ENCODE assay signal across 8 cellular contexts in the genomic region with DNA sequence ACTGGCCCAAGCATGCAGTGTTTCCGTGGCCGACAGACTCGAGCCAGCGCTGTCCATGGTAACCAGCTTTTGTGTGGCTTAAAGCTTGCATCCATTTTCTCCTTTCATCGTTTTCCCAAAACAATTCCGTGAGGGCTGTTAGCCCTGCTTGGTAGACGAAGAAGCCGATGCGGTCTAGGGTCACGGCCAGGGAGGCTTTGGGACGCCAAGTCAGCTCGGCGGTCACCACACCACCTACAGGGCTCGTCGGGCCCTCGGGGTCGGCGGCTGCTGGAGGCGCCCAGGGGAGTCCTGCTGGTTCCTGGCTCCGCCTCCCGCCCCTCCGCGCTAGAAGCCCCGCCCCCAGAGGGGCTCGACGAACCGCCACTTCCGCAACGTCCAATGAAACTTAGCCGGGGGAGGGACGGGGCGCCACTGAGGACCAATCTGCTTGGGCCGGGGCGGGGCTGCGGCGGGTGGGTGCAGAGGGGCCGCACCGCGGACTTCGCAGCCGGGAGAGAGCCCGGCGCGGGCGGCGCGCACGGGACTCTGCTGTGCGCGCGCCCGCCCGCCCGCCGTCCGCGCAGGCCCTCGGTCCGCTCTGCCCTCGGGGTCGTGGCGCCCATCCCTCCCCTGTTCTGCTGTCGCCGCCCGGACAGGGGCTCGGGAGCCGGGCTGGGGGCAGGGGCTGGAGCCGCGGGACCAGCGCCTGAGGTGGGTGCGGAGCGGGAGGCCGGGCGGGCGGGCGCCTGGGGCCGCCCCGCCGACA. TPM values are rescaled to one million over a fixed set of nuclear protein-coding genes. Genes with fewer than 3 reads are reported as not detected.
A peak's percentile ranks its signal among the peaks of the same experiment; 100 is the strongest.
DNase-seq lines count a peak whose midpoint lies in the region; ATAC-seq and TF ChIP-seq lines count a peak whose summit lies in the region.

A gene with protein sequence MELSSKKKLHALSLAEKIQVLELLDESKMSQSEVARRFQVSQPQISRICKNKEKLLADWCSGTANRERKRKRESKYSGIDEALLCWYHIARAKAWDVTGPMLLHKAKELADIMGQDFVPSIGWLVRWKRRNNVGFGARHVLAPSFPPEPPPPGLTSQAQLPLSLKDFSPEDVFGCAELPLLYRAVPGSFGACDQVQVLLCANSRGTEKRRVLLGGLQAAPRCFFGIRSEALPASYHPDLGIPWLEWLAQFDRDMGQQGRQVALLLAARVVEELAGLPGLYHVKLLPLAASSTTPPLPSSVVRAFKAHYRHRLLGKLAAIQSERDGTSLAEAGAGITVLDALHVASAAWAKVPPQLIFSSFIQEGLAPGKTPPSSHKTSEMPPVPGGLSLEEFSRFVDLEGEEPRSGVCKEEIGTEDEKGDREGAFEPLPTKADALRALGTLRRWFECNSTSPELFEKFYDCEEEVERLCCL (plus strand): TSS at position 487 of the 748 bp plus-strand sequence. CDS start 1,058 bp downstream, outside the sequence.

- ATAC-seq in GM19324 (IDR thresholded peaks at IDR 0.05; ENCODE audit: low FRiP score, unreplicated experiment): peak; percentile 89
- peak; percentile 65 for ATAC-seq in HG03457 (IDR thresholded peaks at IDR 0.05; ENCODE audit: unreplicated experiment)
- ATAC-seq in left lobe of liver: peak; percentile 84

- H3K27me3 ChIP-seq in BJ (ENCODE audit: control insufficient read depth, insufficient read depth, low read length) (peaks cover 5% of the 10 kb centered on the region), colonic mucosa (no peaks in the 10 kb centered on the region)

- H3K4me3 ChIP-seq in BJ (ENCODE audit: low read depth, low read length): peak within 1 kb of the TSS; percentile 52
- H3K4me3 ChIP-seq in colonic mucosa: peak within 1 kb of the TSS; percentile 77

- TF ChIP-seq CTCF in BJ (IDR thresholded peaks at IDR 0.05; ENCODE audit: insufficient read depth, low read depth, low read length) (no peak), colonic mucosa (IDR thresholded peaks at IDR 0.05) (no peak)

- peak; percentile 77 for DNase-seq in BJ (ENCODE audit: low read depth)
- DNase-seq in NCI-H524 treated with DMSO at 0.1 percent for 48 hours (lab: John Stamatoyannopoulos, UW): peak; percentile 78
- DNase-seq in activated CD4-positive, alpha-beta T cell treated with anti-CD3 and anti-CD28 coated beads for 48 hours: peak; percentile 98
- peak; percentile 99 for DNase-seq in colonic mucosa
- peak; percentile 97 for DNase-seq in left lobe of liver (ENCODE audit: low spot score)
- DNase-seq in stimulated activated CD4-positive, alpha-beta T cell treated with anti-CD3 and anti-CD28 coated beads, Interleukin-1b, Interleukin-23, amount 100 ng/mL, for 48 hours: peak; percentile 95

- CTCF ChIA-PET in BJ (lab: Yijun Ruan, JAX): interaction anchor here (0.6 to 3.1 kb wide), 11 partner anchors 12 to 129 kb away, joined by 3 to 15 read pairs (median 3); a partner anchor contains a TSS

- peaks cover 13% of the 10 kb centered on the region for H3K36me3 ChIP-seq in BJ (ENCODE audit: control insufficient read depth, insufficient read depth, low read length)
- peaks cover 21% of the 10 kb centered on the region for H3K36me3 ChIP-seq in colonic mucosa

- H3K9ac ChIP-seq in colonic mucosa (ENCODE audit: low read depth in 2 of 2, low read length in 2 of 2): peak within 1 kb of the TSS; percentile 75 to 77

- peak within 1 kb of the TSS; percentile 56 for H3K27ac ChIP-seq in colonic mucosa

- H3K9me3 ChIP-seq in colonic mucosa: no peaks in the 10 kb centered on the region

- POLR2A ChIA-PET in BJ (lab: Charles Lee): interaction anchor here (0.6 to 1.0 kb wide), 2 partner anchors 13 to 21 kb away, joined by 3 to 4 read pairs; a partner anchor contains a TSS

- intact Hi-C loops in colonic mucosa (cut with DNase I): no loop called here

- no peaks in the 10 kb centered on the region for H3K4me1 ChIP-seq in colonic mucosa

RNA-seq across cellular contexts. Expression of the gene that starts here (rescaled TPM):
- 0.04 and 0.06 TPM in 2 replicates for polyA plus RNA-seq in BJ (2011; rRNA removed)
- 0.14 TPM in 1 of 2 replicates, not detected in the other for polyA minus RNA-seq in BJ (2011; rRNA and poly(A)+ RNA removed)
- total RNA-seq in colonic mucosa (under 1 TPM; 0.48 to 0.77 TPM), left lobe of liver (0.43 TPM)

Comparison
In these comparisons a context has a peak if more than half of its experiments do, and no peak if none do; other contexts are left out.
1. Peak in every context shown above with its lines: DNase-seq, ATAC-seq, H3K4me3 ChIP-seq and H3K27ac ChIP-seq.
2. Peak in DNase-seq and H3K4me3 ChIP-seq in BJ; RNA of the gene not detected or under 1 TPM.
3. Peak in DNase-seq, H3K4me3 ChIP-seq, H3K27ac ChIP-seq and H3K9ac ChIP-seq in colonic mucosa; RNA of the gene not detected or under 1 TPM.
4. Peak in DNase-seq and ATAC-seq in left lobe of liver; RNA of the gene not detected or under 1 TPM.